In genomic region chr7:108460964-108461363, GRCh38 we compare ENCODE assay signal across 17 cellular contexts. TPM values are rescaled to one million over a fixed set of nuclear protein-coding genes. Genes with fewer than 3 reads are reported as not detected.
"Had no signal": no experiment of that assay in that cellular context is flagged by ENCODE, and none has a peak within 500 bp of the region (broad histone marks: within the 10 kb centered on the region; RNA-seq: fewer than 3 reads in every experiment).

No MANE protein-coding gene starts in this region.

- H3K27ac ChIP-seq: cardiac muscle cell, lower lobe of right lung, prostate gland, right atrium auricular region, tibial nerve had no signal

- H3K4me3 ChIP-seq: cardiac muscle cell, lower lobe of right lung, prostate gland, right atrium auricular region, tibial nerve had no signal

- DNase-seq: activated CD4-positive, alpha-beta T cell treated with anti-CD3 and anti-CD28 coated beads, Interleukin-2, amount 50 U/mL, for 4 hours; activated gamma-delta T cell; hypothalamus; islet precursor cell; lower lobe of right lung; nephron progenitor cell; occipital lobe; stimulated activated CD4-positive, alpha-beta T cell treated with anti-CD3 and anti-CD28 coated beads, Interleukin-2, amount 100 ng/mL, for 24 hours; WERI-Rb-1 had no signal

- H3K4me3 Mint-ChIP-seq: nephron progenitor cell; stimulated activated naive CD8-positive, alpha-beta T cell treated with anti-CD3 and anti-CD28 coated beads, Interleukin-15, Interleukin-2, amounts not matched to agents 100 ng/mL and 50 ng/mL, for 24 hours had no signal

- H3K9me3 ChIP-seq: lower lobe of right lung, prostate gland, right atrium auricular region, tibial nerve had no signal

- ATAC-seq: activated naive CD4-positive, alpha-beta T cell treated with anti-CD3 and anti-CD28 coated beads, Interleukin-2, amount 50 U/mL, for 72 hours; lower lobe of right lung had no signal

- FAIRE-seq: urothelium cell line had no signal

- H3K4me1 ChIP-seq: prostate gland had no signal

- H3K27ac Mint-ChIP-seq: activated naive CD4-positive, alpha-beta T cell treated with anti-CD3 and anti-CD28 coated beads, Interleukin-2, amount 50 U/mL, for 72 hours; nephron progenitor cell; stimulated activated naive CD8-positive, alpha-beta T cell treated with anti-CD3 and anti-CD28 coated beads, Interleukin-15, Interleukin-2, amounts not matched to agents 100 ng/mL and 50 ng/mL, for 24 hours had no signal

- H3K36me3 ChIP-seq: cardiac muscle cell, lower lobe of right lung, prostate gland, right atrium auricular region, tibial nerve, WERI-Rb-1 had no signal

- H3K9me3 Mint-ChIP-seq: activated naive CD4-positive, alpha-beta T cell treated with anti-CD3 and anti-CD28 coated beads, Interleukin-2, amount 50 U/mL, for 72 hours; nephron progenitor cell; stimulated activated naive CD8-positive, alpha-beta T cell treated with anti-CD3 and anti-CD28 coated beads, Interleukin-15, Interleukin-2, amounts not matched to agents 100 ng/mL and 50 ng/mL, for 24 hours had no signal

RNA-seq across cellular contexts. Expression of gene NRCAM, which starts 4.7 kb away (rescaled TPM):
- total RNA-seq: T-helper 2 cell treated with Interferon-gamma antibody and Interleukin-4, amounts not matched to agents 100 ng/mL and 5 ng/mL, for 36 hours had no signal
